Comparison of ENCODE assay signal across 8 cellular contexts in the genomic region with DNA sequence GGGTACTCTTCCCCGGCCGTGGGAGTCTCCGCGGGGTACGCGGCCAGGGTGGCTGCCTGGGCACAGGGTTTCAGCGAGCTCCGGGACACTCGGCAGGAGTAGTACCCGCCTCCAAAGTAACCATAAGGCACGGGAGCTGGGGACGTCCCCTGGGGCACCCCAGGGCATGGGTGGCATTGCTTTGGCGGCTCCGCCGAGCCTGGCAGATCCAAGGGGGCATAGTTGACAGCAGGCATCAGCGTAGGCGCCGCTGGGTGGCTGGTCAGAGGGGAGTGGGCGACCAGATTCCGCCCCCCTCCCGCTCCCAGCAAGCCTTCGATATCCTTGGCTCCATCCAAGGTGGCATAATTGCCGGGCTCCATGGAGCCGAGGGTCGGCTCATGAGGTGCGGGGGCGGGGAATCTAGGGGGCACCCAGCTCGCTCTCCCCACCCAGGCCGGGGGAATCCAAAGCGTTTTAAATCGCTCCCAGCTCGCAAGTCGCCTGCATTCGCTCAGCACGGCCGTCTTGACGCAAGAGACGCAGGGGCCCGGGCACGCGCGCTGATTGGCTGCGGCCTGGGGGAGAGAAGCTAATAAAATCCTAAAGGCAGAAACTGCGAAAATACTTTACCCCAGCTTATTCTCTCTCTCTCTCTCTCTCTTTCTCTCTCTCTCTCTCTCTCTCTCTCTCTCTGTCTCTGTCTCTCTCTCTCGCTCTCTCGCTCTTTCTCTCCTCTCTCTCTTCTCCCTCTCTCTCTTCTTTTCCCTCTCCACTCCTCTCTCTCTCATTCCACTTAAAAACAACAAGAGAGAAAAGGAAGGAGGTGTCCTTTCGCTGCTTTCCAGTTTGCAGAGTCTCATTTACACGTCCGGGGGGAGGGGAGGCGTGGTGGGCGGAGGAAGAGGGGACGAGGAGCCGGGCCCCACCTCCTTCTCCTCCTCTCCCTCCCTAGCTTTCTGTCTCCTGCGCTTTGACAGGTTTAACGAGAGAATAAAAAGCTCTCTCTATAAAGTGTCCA. TPM values are rescaled to one million over a fixed set of nuclear protein-coding genes. Genes with fewer than 3 reads are reported as not detected.
DNase-seq lines count a peak whose midpoint lies in the region; ATAC-seq and TF ChIP-seq lines count a peak whose summit lies in the region.

Gene HOXB13, minus strand, starts transcription at position 519 of the 1,000 bp plus-strand sequence. Its CDS starts 157 bp downstream, at position 362.

- H3K4me3 ChIP-seq in BJ (ENCODE audit: low read depth, low read length) (peak within 1 kb of the TSS; percentile 43), fibroblast of mammary gland (ENCODE audit: control insufficient read depth, low read depth, low read length) (peak within 1 kb of the TSS; percentile 7), skeletal muscle tissue (ENCODE audit: low read length in 3 of 3) (peak within 1 kb of the TSS; percentile 30 to 54 (median 43))

- H3K9me3 ChIP-seq in skeletal muscle tissue (ENCODE audit: control insufficient read depth in 3 of 3, low read length in 3 of 3): no peaks in the 10 kb centered on the region

- DNase-seq in BJ (ENCODE audit: low read depth): no peak
- peak; percentile 60 for DNase-seq in HuH-7 (ENCODE audit: low spot score)
- peak; percentile 21 for DNase-seq in T-helper 2 cell treated with Interferon-gamma antibody and Interleukin-4, amounts not matched to agents 5 μg/mL and 100 μg/mL, for 36 hours (ENCODE audit: low spot score)
- peak; percentile 49 for DNase-seq in fibroblast of mammary gland (ENCODE audit: low read depth)
- DNase-seq in glomerular visceral epithelial cell (ENCODE audit: extremely low spot score): no peak
- DNase-seq in NCI-H146 treated with DMSO at 0.1 percent for 48 hours (lab: John Stamatoyannopoulos, UW; ENCODE audit: unreplicated experiment): no peak

- no peak within 1 kb of the TSS for H3K27ac ChIP-seq in skeletal muscle tissue (ENCODE audit: low read depth, low read length)

- H3K27me3 ChIP-seq in BJ (ENCODE audit: control insufficient read depth, insufficient read depth, low read length): peaks cover 68% of the 10 kb centered on the region
- peaks cover 91 to 97% (median 96%) of the 10 kb centered on the region in 3 donors for H3K27me3 ChIP-seq in skeletal muscle tissue (ENCODE audit: control insufficient read depth in 3 of 3, insufficient read depth in 3 of 3, low read length in 3 of 3)

- H3K36me3 ChIP-seq in BJ (ENCODE audit: control insufficient read depth, insufficient read depth, low read length) (no peaks in the 10 kb centered on the region), skeletal muscle tissue (ENCODE audit: control insufficient read depth in 3 of 3, insufficient read depth in 3 of 3, low read length in 3 of 3) (no peaks in the 10 kb centered on the region)

- H3K36me3 Mint-ChIP-seq in T-helper 2 cell treated with Interferon-gamma antibody and Interleukin-4, amounts not matched to agents 5 μg/mL and 100 μg/mL, for 36 hours (ENCODE audit: low read depth): no peaks in the 10 kb centered on the region

- peaks cover 17% of the 10 kb centered on the region for H3K4me1 Mint-ChIP-seq in T-helper 2 cell treated with Interferon-gamma antibody and Interleukin-4, amounts not matched to agents 5 μg/mL and 100 μg/mL, for 36 hours (ENCODE audit: low read depth)

- H3K4me1 ChIP-seq in skeletal muscle tissue (ENCODE audit: control insufficient read depth in 3 of 3, insufficient read depth in 3 of 3, low read length in 3 of 3): peaks cover 10 to 33% (median 13%) of the 10 kb centered on the region in 3 donors

- no peaks in the 10 kb centered on the region for H3K9me3 Mint-ChIP-seq in T-helper 2 cell treated with Interferon-gamma antibody and Interleukin-4, amounts not matched to agents 5 μg/mL and 100 μg/mL, for 36 hours

- TF ChIP-seq CTCF in BJ (IDR thresholded peaks at IDR 0.05; ENCODE audit: insufficient read depth, low read depth, low read length) (no peak), fibroblast of mammary gland (conservative IDR thresholded peaks at IDR 0.05; ENCODE audit: control insufficient read depth, insufficient read depth, low read depth, low read length) (no peak)

- H3K9ac ChIP-seq in skeletal muscle tissue (ENCODE audit: low read depth in 1 of 3, low read length in 3 of 3): peak within 1 kb of the TSS in 1 of 3 donors; percentile 45

- peak within 1 kb of the TSS; percentile 15 for H3K4me3 Mint-ChIP-seq in T-helper 2 cell treated with Interferon-gamma antibody and Interleukin-4, amounts not matched to agents 5 μg/mL and 100 μg/mL, for 36 hours

- CTCF ChIA-PET in BJ (lab: Yijun Ruan, JAX): interaction anchor here (0.5 to 10.1 kb wide), 8 partner anchors 10 to 156 kb away, joined by 3 to 152 read pairs (median 4); no protein-coding TSS in a partner anchor

- H3K27me3 Mint-ChIP-seq in T-helper 2 cell treated with Interferon-gamma antibody and Interleukin-4, amounts not matched to agents 5 μg/mL and 100 μg/mL, for 36 hours (ENCODE audit: low read depth): peaks cover 93% of the 10 kb centered on the region

- POLR2A ChIA-PET in BJ (lab: Charles Lee): interaction anchor here (0.7 kb wide), 1 partner anchor 400 kb away, joined by 14 read pairs; no protein-coding TSS in a partner anchor

- peak within 1 kb of the TSS; percentile 28 for H3K27ac Mint-ChIP-seq in T-helper 2 cell treated with Interferon-gamma antibody and Interleukin-4, amounts not matched to agents 5 μg/mL and 100 μg/mL, for 36 hours

- ATAC-seq in HG03378 (IDR thresholded peaks at IDR 0.05; ENCODE audit: unreplicated experiment): no peak

RNA-seq across cellular contexts. Expression of gene HOXB13, which starts in this region (rescaled TPM):
- polyA plus RNA-seq in BJ (2011; rRNA removed): 0.70 and 0.81 TPM in 2 replicates
- 0.52 and 0.57 TPM in 2 replicates for polyA minus RNA-seq in BJ (2011; rRNA and poly(A)+ RNA removed)
- total RNA-seq in skeletal muscle tissue: not detected

Comparison
In these comparisons a context has a peak if more than half of its experiments do, and no peak if none do; other contexts are left out.
1. DNase-seq: peak in HuH-7 (single experiment), T-helper 2 cell treated with Interferon-gamma antibody and Interleukin-4, amounts not matched to agents 5 μg/mL and 100 μg/mL, for 36 hours (single experiment) and fibroblast of mammary gland (single experiment); none in BJ (single experiment), glomerular visceral epithelial cell (single experiment) and NCI-H146 treated with DMSO at 0.1 percent for 48 hours (single experiment).
2. Peak in every context shown above with its lines, with median percentiles within 50 percentile points of each other: H3K4me3 ChIP-seq.